Comparison of ENCODE assay signal across 1 cellular context in the genomic region with DNA sequence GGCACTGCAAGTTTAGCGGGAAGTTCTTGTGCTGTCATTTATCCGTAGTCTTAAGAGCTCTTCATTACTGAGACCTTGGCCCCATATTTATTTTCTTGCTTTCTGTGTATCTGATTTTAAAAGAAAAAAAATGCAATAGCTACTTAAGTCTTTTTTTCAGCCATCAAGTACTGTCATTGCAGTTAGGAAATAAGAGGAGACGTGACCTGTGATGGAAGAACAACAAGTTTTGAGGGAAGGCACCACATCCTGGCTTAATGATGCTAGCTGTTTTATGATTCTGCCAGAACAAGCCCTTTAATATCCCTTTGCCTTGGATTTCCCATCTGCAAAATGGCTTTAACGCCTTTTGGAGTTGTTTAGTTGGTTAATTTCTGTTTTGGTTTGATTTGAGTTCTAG.
TF ChIP-seq lines count a peak whose summit lies in the region.

No MANE protein-coding gene starts in this region.

TF ChIP-seq in HEK293, 187 proteins besides CTCF, POLR2A, EP300 and RAD21 (continued from another document):
- peak; percentile 34; the same call in 1 of the 2 replicates for TF ChIP-seq PRDM6 (tag by site-specific recombination; IDR thresholded peaks at IDR 0.05)
